ENCODE assay signal across 22 cellular contexts in genomic region chr18:70411886-70412443, GRCh38.
DNase-seq lines count a peak whose midpoint lies in the region; ATAC-seq, FAIRE-seq and TF ChIP-seq lines count a peak whose summit lies in the region.
"Had no signal": no experiment of that assay in that cellular context is flagged by ENCODE, and none has a peak within 500 bp of the region (broad histone marks: within the 10 kb centered on the region; RNA-seq: fewer than 3 reads in every experiment).

No MANE protein-coding gene starts in this region.

- H3K79me2 ChIP-seq in PC-3 (ENCODE audit: low read length), result no peaks in the 10 kb centered on the region

- H3K9me3 ChIP-seq in A549, result no peaks in the 10 kb centered on the region
- no peaks in the 10 kb centered on the region for H3K9me3 ChIP-seq in PC-3 (ENCODE audit: low read length)
- no peaks in the 10 kb centered on the region for H3K9me3 ChIP-seq in upper lobe of left lung
- H3K9me3 ChIP-seq: BLaER1, gastroesophageal sphincter, tibial artery had no signal

- H3K9me2 ChIP-seq in PC-3 (replicated peaks; ENCODE audit: low read length), result no peaks in the 10 kb centered on the region

- H3K27ac ChIP-seq in A549 (peak overlapping the region; percentile 73 to 90), PC-3 (ENCODE audit: low read length) (no peak overlapping the region), upper lobe of left lung (no peak overlapping the region)
- H3K27ac ChIP-seq: BLaER1, dorsolateral prefrontal cortex, gastroesophageal sphincter, GM23248, tibial artery had no signal

- H3K27me3 ChIP-seq in PC-3 (ENCODE audit: low read length) (no peaks in the 10 kb centered on the region), upper lobe of left lung (no peaks in the 10 kb centered on the region)
- H3K27me3 ChIP-seq: BLaER1, gastroesophageal sphincter, tibial artery had no signal

- H3K4me1 ChIP-seq in A549, result peaks cover 32% of the 10 kb centered on the region
- H3K4me1 ChIP-seq in PC-3 (ENCODE audit: insufficient read depth, low read length), result peaks cover 16% of the 10 kb centered on the region
- no peaks in the 10 kb centered on the region for H3K4me1 ChIP-seq in upper lobe of left lung
- H3K4me1 ChIP-seq: BLaER1, gastroesophageal sphincter, tibial artery had no signal

- no peaks in the 10 kb centered on the region for H4K20me1 ChIP-seq in PC-3 (ENCODE audit: low read length)
- H4K20me1 ChIP-seq: BLaER1 had no signal

- no peak overlapping the region for H3K4me3 ChIP-seq in A549
- no peak overlapping the region for H3K4me3 ChIP-seq in PC-3 (ENCODE audit: low read length)
- H3K4me3 ChIP-seq in choroid plexus epithelial cell (ENCODE audit: low read depth, low read length), result no peak overlapping the region
- H3K4me3 ChIP-seq in upper lobe of left lung, result no peak overlapping the region
- H3K4me3 ChIP-seq: BLaER1, dorsolateral prefrontal cortex, gastroesophageal sphincter, GM23248, tibial artery had no signal

- TF ChIP-seq CTCF in A549 (IDR thresholded peaks at IDR 0.05) (no peak), PC-3 (conservative IDR thresholded peaks at IDR 0.05; ENCODE audit: low read depth, low read length) (no peak), choroid plexus epithelial cell (conservative IDR thresholded peaks at IDR 0.05; ENCODE audit: low read depth, low read length) (peak; percentile 42), upper lobe of left lung (IDR thresholded peaks at IDR 0.05) (no peak)

- FAIRE-seq in A549 (lab: Jason Lieb, UNC), result no peak
- FAIRE-seq: A204.1 had no signal

- POLR2A ChIA-PET in A549 (lab: Yijun Ruan, JAX), result interaction anchor here (1.8 kb wide), 1 partner anchor 28 kb away, joined by 5 read pairs; no protein-coding TSS in a partner anchor
- POLR2A ChIA-PET in PC-3 (lab: Charles Lee; ENCODE audit: unreplicated experiment), result no interaction called here

- H3K4me2 ChIP-seq in A549 (peak overlapping the region; percentile 70), PC-3 (ENCODE audit: low read length) (no peak overlapping the region)
- H3K4me2 ChIP-seq: BLaER1 had no signal

- TF ChIP-seq POLR2A in A549 (IDR thresholded peaks at IDR 0.05; ENCODE audit: low read length) (no peak), upper lobe of left lung (IDR thresholded peaks at IDR 0.05) (no peak)

- H3F3A ChIP-seq in PC-3 (ENCODE audit: low read length, unreplicated experiment), result no peaks in the 10 kb centered on the region

- peak overlapping the region; percentile 47 for H2AFZ ChIP-seq in PC-3 (ENCODE audit: low read length)
- H2AFZ ChIP-seq: GM23248 had no signal

- intact Hi-C loops in PC-3 (cut with micrococcal nuclease), result no loop called here

- no peak overlapping the region for H3K9ac ChIP-seq in PC-3 (ENCODE audit: low read length)
- H3K9ac ChIP-seq: BLaER1, GM23248 had no signal

- DNase-seq in A549 (ENCODE audit: low read depth in 1 of 2, low spot score in 1 of 2), result peak in 1 of 2 experiments; percentile 61
- DNase-seq in PC-3, result peak; percentile 28
- peak; percentile 42 for DNase-seq in choroid plexus epithelial cell (ENCODE audit: low read depth)
- DNase-seq in left lobe of liver (ENCODE audit: low spot score), result no peak
- DNase-seq in stimulated activated naive CD4-positive, alpha-beta T cell treated with Interleukin-2 at 50 U/mL for 16 hours (lab: John Stamatoyannopoulos, UW), result no peak
- DNase-seq in stimulated activated CD4-positive, alpha-beta T cell treated with anti-CD3 and anti-CD28 coated beads, Interleukin-1b, Interleukin-23, amount 100 ng/mL, for 48 hours, result no peak
- DNase-seq in upper lobe of left lung, result no peak
- DNase-seq: activated CD8-positive, alpha-beta T cell treated with anti-CD3 and anti-CD28 coated beads for 36 hours; activated gamma-delta T cell; Calu3; caudate nucleus; dorsolateral prefrontal cortex; GM23248; NCI-H1417; NCI-H2107; stimulated activated CD4-positive, alpha-beta T cell treated with anti-CD3 and anti-CD28 coated beads, Interleukin-4, amount 100 ng/mL, for 4 hours; T-helper 9 cell; tibial artery had no signal

- no peak for TF ChIP-seq EP300 in A549 (IDR thresholded peaks at IDR 0.05)
- TF ChIP-seq EP300 in upper lobe of left lung (IDR thresholded peaks at IDR 0.05), result no peak

- no peaks in the 10 kb centered on the region for H3K36me3 ChIP-seq in PC-3 (ENCODE audit: low read depth, low read length)
- no peaks in the 10 kb centered on the region for H3K36me3 ChIP-seq in upper lobe of left lung
- H3K36me3 ChIP-seq: BLaER1, gastroesophageal sphincter, tibial artery had no signal

- no peak for TF ChIP-seq RAD21 in A549 (conservative IDR thresholded peaks at IDR 0.05 in 1 of 2, IDR thresholded peaks at IDR 0.05 in 1 of 2)

- WGBS in A549 (ENCODE audit: missing lambda C conversion rate), result 15% methylated on average over 6 of the region's 6 CpGs
- 38 to 42% methylated on average over 6 of the region's 6 CpGs for WGBS in upper lobe of left lung, 2 donors

- CTCF ChIA-PET in A549 (lab: Yijun Ruan, JAX), result interaction anchor here (1.1 to 2.5 kb wide), 2 partner anchors 29 to 55 kb away, joined by 3 to 6 read pairs; no protein-coding TSS in a partner anchor
- CTCF ChIA-PET in PC-3 (lab: Charles Lee), result no interaction called here

- peak; percentile 70 to 85; a peak in 4 of 6 replicates for ATAC-seq in A549
- peak; percentile 24; the same call in 1 of the 2 replicates for ATAC-seq in PC-3
- ATAC-seq in left lobe of liver, result peak; percentile 72
- ATAC-seq in GM21825 (IDR thresholded peaks at IDR 0.05; ENCODE audit: unreplicated experiment), result no peak
- ATAC-seq in upper lobe of left lung (ENCODE audit: low FRiP score in 2 of 2), result no peak
- ATAC-seq: activated CD8-positive, alpha-beta T cell treated with anti-CD3 and anti-CD28 coated beads for 36 hours; gastroesophageal sphincter had no signal

- BruUV-seq in PC-3 (replicated peaks; lab: Mats Ljungman, UMichigan), result no TSS peak

TF ChIP-seq in A549, 52 proteins besides CTCF, POLR2A, EP300 and RAD21:
- TF ChIP-seq BHLHE40 (IDR thresholded peaks at IDR 0.05; ENCODE audit: low read depth, low read length), result no peak
- TF ChIP-seq E2F6 (IDR thresholded peaks at IDR 0.05; ENCODE audit: borderline replicate concordance, low read depth), result no peak
- TF ChIP-seq RARB (CRISPR knock-in tag; IDR thresholded peaks at IDR 0.05), result no peak
- no peak for TF ChIP-seq SREBF2 (IDR thresholded peaks at IDR 0.05)
- no peak for TF ChIP-seq USF2 (IDR thresholded peaks at IDR 0.05)
- TF ChIP-seq POLR2AphosphoS2 (conservative IDR thresholded peaks at IDR 0.05; ENCODE audit: low read length), result no peak
- no peak for TF ChIP-seq JUN (IDR thresholded peaks at IDR 0.05)
- TF ChIP-seq PBX3 (IDR thresholded peaks at IDR 0.05), result no peak
- no peak for TF ChIP-seq EHMT2 (IDR thresholded peaks at IDR 0.05; ENCODE audit: low read depth)
- no peak for TF ChIP-seq FOSB (CRISPR knock-in tag; IDR thresholded peaks at IDR 0.05)
- TF ChIP-seq FOXS1 (CRISPR knock-in tag; IDR thresholded peaks at IDR 0.05), result no peak

Comparison
In these comparisons a context has a peak if more than half of its experiments do, and no peak if none do; other contexts are left out.
1. ATAC-seq: peak in A549 (2 of 2), PC-3 (single experiment) and left lobe of liver (single experiment); none in GM21825 (single experiment) and upper lobe of left lung (0 of 2).
2. DNase-seq: peak in PC-3 (single experiment) and choroid plexus epithelial cell (single experiment); none in left lobe of liver (single experiment), stimulated activated naive CD4-positive, alpha-beta T cell treated with Interleukin-2 at 50 U/mL for 16 hours (single experiment), stimulated activated CD4-positive, alpha-beta T cell treated with anti-CD3 and anti-CD28 coated beads, Interleukin-1b, Interleukin-23, amount 100 ng/mL, for 48 hours (single experiment) and upper lobe of left lung (0 of 2).
3. H3K27ac ChIP-seq: peak in A549 (2 of 2); none in PC-3 (single experiment) and upper lobe of left lung (0 of 4).